ENCODE assay signal across 22 cellular contexts in genomic region chr1:11640944-11641343, GRCh38. TPM values are rescaled to one million over a fixed set of nuclear protein-coding genes. Genes with fewer than 3 reads are reported as not detected.
DNase-seq lines count a peak whose midpoint lies in the region; TF ChIP-seq lines count a peak whose summit lies in the region.
"Had no signal": no experiment of that assay in that cellular context is flagged by ENCODE, and none has a peak within 500 bp of the region (broad histone marks: within the 10 kb centered on the region; RNA-seq: fewer than 3 reads in every experiment).

No MANE protein-coding gene starts in this region.

- peaks cover 12% of the 10 kb centered on the region; the same call in 1 of the 2 replicates for H4K20me1 ChIP-seq in BLaER1
- H4K20me1 ChIP-seq in BLaER1 treated with 17β-estradiol and CSF1 and Interleukin-3, amounts not matched to agents 10 nM and 100 nM: peaks cover 0 to 28% (median 5%) of the 10 kb centered on the region in 11 experiments; a peak in 4 of 22 replicates
- peaks cover 6% of the 10 kb centered on the region for H4K20me1 ChIP-seq in osteoblast (ENCODE audit: insufficient read depth, low read length)
- no peaks in the 10 kb centered on the region for H4K20me1 ChIP-seq in mammary epithelial cell (ENCODE audit: insufficient read depth, low read length)
- H4K20me1 ChIP-seq in PC-9 (ENCODE audit: insufficient read depth): no peaks in the 10 kb centered on the region

- no peak overlapping the region for H3K27ac ChIP-seq in BLaER1
- peak overlapping the region in 5 of 11 experiments; percentile 27 to 67 (median 50); a peak in 8 of 22 replicates for H3K27ac ChIP-seq in BLaER1 treated with 17β-estradiol and CSF1 and Interleukin-3, amounts not matched to agents 10 nM and 100 nM
- H3K27ac ChIP-seq in osteoblast (ENCODE audit: low read depth, low read length): no peak overlapping the region
- H3K27ac ChIP-seq in mammary epithelial cell (ENCODE audit: insufficient read depth, low read depth, low read length): no peak overlapping the region
- H3K27ac ChIP-seq in PC-9: no peak overlapping the region

- CTCF ChIA-PET in mammary epithelial cell (lab: Charles Lee; ENCODE audit: low non-redundant PET) (no interaction called here), PC-9 (lab: Charles Lee) (interaction anchor here (0.7 kb wide), 2 partner anchors 402 to 604 kb away, joined by 3 read pairs; no protein-coding TSS in a partner anchor)

- peaks cover 30% of the 10 kb centered on the region for H3K4me1 ChIP-seq in BLaER1
- H3K4me1 ChIP-seq in BLaER1 treated with 17β-estradiol and CSF1 and Interleukin-3, amounts not matched to agents 10 nM and 100 nM: peaks cover 7 to 35% (median 27%) of the 10 kb centered on the region in 10 experiments
- no peaks in the 10 kb centered on the region for H3K4me1 ChIP-seq in osteoblast (ENCODE audit: insufficient read depth, low read length)
- no peaks in the 10 kb centered on the region for H3K4me1 ChIP-seq in mammary epithelial cell (ENCODE audit: insufficient read depth, low read length)
- H3K4me1 ChIP-seq in PC-9 (replicated peaks; ENCODE audit: insufficient read depth): no peaks in the 10 kb centered on the region
- H3K4me1 ChIP-seq: BE2C had no signal

- H2AFZ ChIP-seq in osteoblast (ENCODE audit: low read length) (no peak overlapping the region), mammary epithelial cell (ENCODE audit: low read depth, low read length) (no peak overlapping the region), PC-9 (no peak overlapping the region)

- H3K36me3 ChIP-seq in BLaER1 (no peaks in the 10 kb centered on the region), osteoblast (ENCODE audit: insufficient read depth, low read length) (no peaks in the 10 kb centered on the region), mammary epithelial cell (ENCODE audit: insufficient read depth, low read length) (no peaks in the 10 kb centered on the region), PC-9 (ENCODE audit: low read depth) (no peaks in the 10 kb centered on the region)
- no peaks in the 10 kb centered on the region for H3K36me3 ChIP-seq in BLaER1 treated with 17β-estradiol and CSF1 and Interleukin-3, amounts not matched to agents 10 nM and 100 nM
- H3K36me3 ChIP-seq: BE2C had no signal

- H3F3A ChIP-seq in PC-9 (ENCODE audit: insufficient read depth, low read depth): no peaks in the 10 kb centered on the region

- H3K4me3 ChIP-seq in BLaER1: no peak overlapping the region
- H3K4me3 ChIP-seq in BLaER1 treated with 17β-estradiol and CSF1 and Interleukin-3, amounts not matched to agents 10 nM and 100 nM: peak overlapping the region in 1 of 10 experiments; percentile 7; a peak in 1 of 20 replicates
- no peak overlapping the region for H3K4me3 ChIP-seq in osteoblast (ENCODE audit: insufficient read depth, low read length)
- H3K4me3 ChIP-seq in mammary epithelial cell (replicated peaks in 1 of 3; ENCODE audit: insufficient read depth in 1 of 3, low read depth in 2 of 3, low read length in 3 of 3): no peak overlapping the region
- H3K4me3 ChIP-seq in PC-9: no peak overlapping the region

- H3K4me2 ChIP-seq in BLaER1: peak overlapping the region; percentile 77
- peak overlapping the region; percentile 49 to 94 (median 82) for H3K4me2 ChIP-seq in BLaER1 treated with 17β-estradiol and CSF1 and Interleukin-3, amounts not matched to agents 10 nM and 100 nM
- H3K4me2 ChIP-seq in osteoblast (ENCODE audit: insufficient read depth, low read length): no peak overlapping the region
- no peak overlapping the region for H3K4me2 ChIP-seq in mammary epithelial cell (ENCODE audit: insufficient read depth, low read depth, low read length)
- no peak overlapping the region for H3K4me2 ChIP-seq in PC-9

- in situ Hi-C loops in mammary epithelial cell (cut with MboI; ENCODE audit: low sequenced_read_pairs in 2 of 2): loop anchor here (10.0 to 25.0 kb wide), 3 partner anchors 354 to 604 kb away; partner anchors contain the start of gene MASP2 (in 1 of the 2)

- peak; percentile 35 for DNase-seq in osteoblast (ENCODE audit: insufficient read length, low spot score, missing footprints)
- DNase-seq in NCI-H1436 treated with DMSO at 0.1 percent for 48 hours (lab: John Stamatoyannopoulos, UW): no peak
- DNase-seq in mammary epithelial cell: no peak
- no peak for DNase-seq in PC-9
- DNase-seq: 8988T; ACHN; BE2C; C1 segment of cervical spinal cord; CD4-positive, alpha-beta memory T cell; CD4-positive, CD25-positive, alpha-beta regulatory T cell; CD8-positive, alpha-beta memory T cell; COR-L47; DMS 273 treated with DMSO at 0.1 percent for 48 hours; DMS153; DMS53; DMS79; DND-41; GF-D8 had no signal

- no peaks in the 10 kb centered on the region for H3K9me2 ChIP-seq in PC-9 (ENCODE audit: insufficient read depth)

- no peaks in the 10 kb centered on the region for H3K9me3 ChIP-seq in BLaER1
- H3K9me3 ChIP-seq in BLaER1 treated with 17β-estradiol and CSF1 and Interleukin-3, amounts not matched to agents 10 nM and 100 nM (replicated peaks in 1 of 11): no peaks in the 10 kb centered on the region
- no peaks in the 10 kb centered on the region for H3K9me3 ChIP-seq in osteoblast (ENCODE audit: low read depth, low read length)
- no peaks in the 10 kb centered on the region for H3K9me3 ChIP-seq in mammary epithelial cell (replicated peaks; ENCODE audit: insufficient read depth, low read length)
- no peaks in the 10 kb centered on the region for H3K9me3 ChIP-seq in PC-9 (ENCODE audit: insufficient read depth, low read depth)
- H3K9me3 ChIP-seq: BE2C had no signal

- POLR2A ChIA-PET in PC-9 (lab: Charles Lee; ENCODE audit: unreplicated experiment): no interaction called here

- intact Hi-C loops in mammary epithelial cell (cut with micrococcal nuclease) (loop anchor here (10.0 kb wide), 1 partner anchor 1126 kb away; no protein-coding TSS in a partner anchor), PC-9 (cut with micrococcal nuclease; ENCODE audit: unreplicated experiment) (loop anchor here (5.0 kb wide), 2 partner anchors 379 to 1129 kb away; partner anchors contain the start of gene MTOR)

- 64% methylated on average over 5 of the region's 6 CpGs for WGBS in mammary epithelial cell (ENCODE audit: low coverage, missing lambda C conversion rate)

- no peak for TF ChIP-seq CTCF in osteoblast (IDR thresholded peaks at IDR 0.05; ENCODE audit: extremely low read depth, low read depth, low read length)
- no peak for TF ChIP-seq CTCF in mammary epithelial cell (conservative IDR thresholded peaks at IDR 0.05 in 1 of 2, IDR thresholded peaks at IDR 0.05 in 1 of 2; ENCODE audit: extremely low read depth in 1 of 2, insufficient read depth in 1 of 2, low read depth in 1 of 2, low read length in 2 of 2)
- TF ChIP-seq CTCF in PC-9 (conservative IDR thresholded peaks at IDR 0.05): no peak

- dilution Hi-C loops in mammary epithelial cell (cut with HindIII; ENCODE audit: low sequenced_read_pairs): loop anchor here (5.0 kb wide), 1 partner anchor 399 kb away; no protein-coding TSS in a partner anchor

- no peaks in the 10 kb centered on the region for H3K79me2 ChIP-seq in osteoblast (ENCODE audit: insufficient read depth, low read length)
- H3K79me2 ChIP-seq in mammary epithelial cell (ENCODE audit: insufficient read depth, low read length): no peaks in the 10 kb centered on the region
- H3K79me2 ChIP-seq in PC-9 (ENCODE audit: low read depth): no peaks in the 10 kb centered on the region

- BruUV-seq in mammary epithelial cell (replicated peaks; lab: Mats Ljungman, UMichigan) (no TSS peak), PC-9 (replicated peaks; lab: Mats Ljungman, UMichigan) (no TSS peak)

- peak overlapping the region; percentile 0; the same call in 1 of the 2 replicates for H3K9ac ChIP-seq in BLaER1
- H3K9ac ChIP-seq in BLaER1 treated with 17β-estradiol and CSF1 and Interleukin-3, amounts not matched to agents 10 nM and 100 nM: peak overlapping the region in 4 of 11 experiments; percentile 25 to 65 (median 35); a peak in 6 of 22 replicates
- no peak overlapping the region for H3K9ac ChIP-seq in mammary epithelial cell (ENCODE audit: insufficient read depth, low read length)

- H3K27me3 ChIP-seq in BLaER1 (no peaks in the 10 kb centered on the region), osteoblast (ENCODE audit: insufficient read depth, low read length) (peaks cover 17% of the 10 kb centered on the region), mammary epithelial cell (ENCODE audit: insufficient read depth, low read length) (peaks cover 2% of the 10 kb centered on the region), PC-9 (ENCODE audit: insufficient read depth, low read depth) (peaks cover 29% of the 10 kb centered on the region)
- H3K27me3 ChIP-seq in BLaER1 treated with 17β-estradiol and CSF1 and Interleukin-3, amounts not matched to agents 10 nM and 100 nM: no peaks in the 10 kb centered on the region
- H3K27me3 ChIP-seq: BE2C had no signal

RNA-seq across cellular contexts. Expression of gene FBXO2, which starts 13.3 kb away (rescaled TPM):
- total RNA-seq in osteoblast (0.29 and 0.36 TPM in 2 replicates), mammary epithelial cell (100 to 1,000 TPM in 1 of 2 donors, 10 to 100 TPM in 1; 67.3 to 138 TPM), PC-9 (2021) (40.3 and 74.0 TPM in 2 replicates)
- 113 TPM for polyA plus RNA-seq in mammary epithelial cell
- polyA minus RNA-seq in mammary epithelial cell: 20.6 TPM
- total RNA-seq: A673 had no signal
- polyA plus RNA-seq: CD14-positive monocyte had no signal

RNA-seq across cellular contexts. Expression of gene FBXO44, which starts 13.7 kb away (rescaled TPM):
- 14.4 and 16.3 TPM in 2 replicates for total RNA-seq in osteoblast
- total RNA-seq in mammary epithelial cell: 10 to 100 TPM; 21.3 to 28.7 TPM
- polyA plus RNA-seq in mammary epithelial cell: 20.8 TPM
- 17.8 TPM for polyA minus RNA-seq in mammary epithelial cell
- total RNA-seq in PC-9 (2021): 31.9 and 32.4 TPM in 2 replicates

RNA-seq across cellular contexts. Expression of gene FBXO6, which starts 23.1 kb away (rescaled TPM):
- total RNA-seq in osteoblast: 8.7 and 8.8 TPM in 2 replicates
- total RNA-seq in mammary epithelial cell: 10 to 100 TPM in 1 of 2 donors, 1 to 10 TPM in 1; 8.7 to 10.7 TPM
- polyA plus RNA-seq in mammary epithelial cell: 6.8 TPM
- polyA minus RNA-seq in mammary epithelial cell: 4.7 TPM
- 4.4 and 7.1 TPM in 2 replicates for total RNA-seq in PC-9 (2021)

RNA-seq across cellular contexts. Expression of gene MAD2L2, which starts 40.0 kb away (rescaled TPM):
- total RNA-seq in osteoblast (20.6 and 22.7 TPM in 2 replicates), mammary epithelial cell (10 to 100 TPM; 44.5 to 45.9 TPM), PC-9 (2021) (52.9 and 58.9 TPM in 2 replicates)
- polyA plus RNA-seq in mammary epithelial cell: 57.7 TPM
- 47.4 TPM for polyA minus RNA-seq in mammary epithelial cell

RNA-seq across cellular contexts. Expression of gene DRAXIN, which starts 50.6 kb away (rescaled TPM):
- under 0.01 TPM in 2 replicates for total RNA-seq in osteoblast
- 1 to 10 TPM in 1 of 2 donors, under 1 TPM in 1; 0.07 to 6.3 TPM for total RNA-seq in mammary epithelial cell
- 0.07 TPM for polyA plus RNA-seq in mammary epithelial cell
- not detected for polyA minus RNA-seq in mammary epithelial cell
- not detected in 2 replicates for total RNA-seq in PC-9 (2021)
- total RNA-seq: CD4-positive, CD25-positive, alpha-beta regulatory T cell had no signal

Comparison
In these comparisons a context has a peak if more than half of its experiments do, and no peak if none do; other contexts are left out.
1. H3K4me2 ChIP-seq: peak in BLaER1 (single experiment) and BLaER1 treated with 17β-estradiol and CSF1 and Interleukin-3, amounts not matched to agents 10 nM and 100 nM (11 of 11); none in osteoblast (single experiment), mammary epithelial cell (single experiment) and PC-9 (single experiment).
2. RNA of gene FBXO2, which starts 13.3 kb away (total RNA-seq): 67.3 to 138 TPM in mammary epithelial cell and 40.3 to 74.0 TPM in PC-9; 0.29 to 0.36 TPM in osteoblast; every median in the first group is over 10 times any median in the second.